8 cellular contexts compared by ENCODE assay signal in the genomic region with DNA sequence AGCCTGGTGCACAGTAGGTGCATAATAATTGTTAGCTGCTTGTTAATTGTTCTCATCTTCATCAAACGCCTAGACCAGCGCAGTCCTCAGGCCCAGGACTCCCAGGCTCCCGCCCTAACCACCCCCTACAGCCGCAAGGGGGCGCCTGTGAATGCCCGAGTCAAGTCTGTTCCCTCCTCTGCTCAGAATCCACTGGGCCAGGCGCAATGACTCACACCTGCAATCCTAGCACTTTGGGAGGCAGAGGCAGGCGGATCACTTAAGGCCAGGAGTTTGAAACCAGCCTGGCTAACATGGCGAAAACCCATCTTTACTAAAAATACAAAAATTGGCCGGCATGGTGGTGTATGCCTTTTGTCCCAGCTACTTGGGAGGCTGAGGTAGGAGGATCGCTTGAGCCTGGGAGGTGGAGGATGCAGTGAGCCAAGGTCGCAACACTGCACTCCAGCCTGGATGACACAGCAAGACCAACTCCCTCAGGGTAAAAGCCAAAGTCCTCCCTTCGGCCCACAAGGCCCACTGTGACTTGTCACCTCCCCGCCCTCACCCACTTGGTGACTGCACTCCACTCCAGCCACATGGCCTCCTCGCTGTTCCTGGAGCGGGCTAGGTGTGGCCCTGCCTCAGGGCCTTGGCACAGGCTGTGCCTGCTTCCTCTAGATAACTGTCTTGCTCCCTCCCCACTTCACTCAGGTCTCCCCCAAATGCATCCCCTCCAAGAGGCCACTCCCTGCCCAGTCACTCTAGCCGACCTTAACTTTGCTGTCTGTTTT. TPM values are rescaled to one million over a fixed set of nuclear protein-coding genes. Genes with fewer than 3 reads are reported as not detected.
A peak's percentile ranks its signal among the peaks of the same experiment; 100 is the strongest.
DNase-seq lines count a peak whose midpoint lies in the region; ATAC-seq and TF ChIP-seq lines count a peak whose summit lies in the region.

No MANE protein-coding gene starts in this region.

- DNase-seq in CD14-positive monocyte (ENCODE audit: low spot score) (peak; percentile 63), HS-27A (ENCODE audit: low read depth) (peak; percentile 51), SK-MEL-5 (ENCODE audit: low read depth, low spot score) (peak; percentile 78), glutamatergic neuron (peak; percentile 88), renal cortical epithelial cell (ENCODE audit: low read depth) (peak; percentile 68)
- DNase-seq in activated gamma-delta T cell treated with anti-CD3 and anti-CD28 coated beads, Interleukin-2, amount 50 U/mL, for 16 hours (ENCODE audit: low read depth): peak; percentile 36

- H3K27ac Mint-ChIP-seq in CD14-positive monocyte (peak overlapping the region in 2 of 7 donors; percentile 40 to 71), glutamatergic neuron (ENCODE audit: unreplicated experiment) (no peak overlapping the region)

- H3K4me3 Mint-ChIP-seq in CD14-positive monocyte (no peak overlapping the region), glutamatergic neuron (ENCODE audit: unreplicated experiment) (no peak overlapping the region)

- TF ChIP-seq CTCF in CD14-positive monocyte (IDR thresholded peaks at IDR 0.05) (peak; percentile 61), glutamatergic neuron (IDR thresholded peaks at IDR 0.05; ENCODE audit: partially characterized antibody, unreplicated experiment) (peak; percentile 83)

- in situ Hi-C loops in SK-MEL-5 (cut with HindIII; ENCODE audit: low pct_unique_long_range_greater_than_20kb, low sequenced_read_pairs): no loop called here

- intact Hi-C loops in CD14-positive monocyte (cut with micrococcal nuclease): no loop called here

- H3K4me1 Mint-ChIP-seq in CD14-positive monocyte (no peaks in the 10 kb centered on the region), glutamatergic neuron (ENCODE audit: low read depth, unreplicated experiment) (no peaks in the 10 kb centered on the region)

- no peak for TF ChIP-seq POLR2A in GM18505 (IDR thresholded peaks at IDR 0.05; ENCODE audit: borderline replicate concordance, extremely low read depth, insufficient read depth, insufficient read length)

- H3K36me3 Mint-ChIP-seq in CD14-positive monocyte (peaks cover 31 to 57% of the 10 kb centered on the region in 2 donors), glutamatergic neuron (ENCODE audit: unreplicated experiment) (no peaks in the 10 kb centered on the region)

- no peak for ATAC-seq in HG02678 (IDR thresholded peaks at IDR 0.05; ENCODE audit: unreplicated experiment)
- no peak for ATAC-seq in GM18505 (IDR thresholded peaks at IDR 0.05; ENCODE audit: unreplicated experiment)

- H3K27me3 Mint-ChIP-seq in CD14-positive monocyte (ENCODE audit: low read depth in 3 of 3) (peaks cover 0 to 2% (median 0%) of the 10 kb centered on the region in 3 donors), glutamatergic neuron (ENCODE audit: unreplicated experiment) (peaks cover 2% of the 10 kb centered on the region)

- H3K9me3 Mint-ChIP-seq in CD14-positive monocyte: no peaks in the 10 kb centered on the region
- H3K9me3 Mint-ChIP-seq in glutamatergic neuron (ENCODE audit: unreplicated experiment): peaks cover 1% of the 10 kb centered on the region

RNA-seq across cellular contexts. Expression of gene ZNF653, which starts 9.1 kb away (rescaled TPM):
- 1 to 10 TPM in 1 of 2 donors, under 1 TPM in 1; 0.88 to 1.2 TPM for polyA plus RNA-seq in CD14-positive monocyte
- 1.6 and 5.6 TPM in 2 replicates for total RNA-seq in SK-MEL-5 (2014; rRNA removed; shearing (Covaris generic))
- 4.6 and 6.3 TPM in 2 replicates for polyA plus RNA-seq in SK-MEL-5 (2015; cell fraction: cytosol; rRNA removed)
- 6.0 and 11.5 TPM in 2 replicates for polyA plus RNA-seq in SK-MEL-5 (2015; cell fraction: nucleus; rRNA removed)
- total RNA-seq in glutamatergic neuron (ENCODE audit: unreplicated experiment): 19.2 TPM
- 3.8 and 7.1 TPM in 2 replicates for total RNA-seq in renal cortical epithelial cell

RNA-seq across cellular contexts. Expression of gene ELAVL3, which starts 15.7 kb away (rescaled TPM):
- polyA plus RNA-seq in CD14-positive monocyte: not detected
- total RNA-seq in SK-MEL-5 (2014; rRNA removed; shearing (Covaris generic)): not detected in 2 replicates
- 0.01 and 0.03 TPM in 2 replicates for polyA plus RNA-seq in SK-MEL-5 (2015; cell fraction: cytosol; rRNA removed)
- polyA plus RNA-seq in SK-MEL-5 (2015; cell fraction: nucleus; rRNA removed): not detected in 2 replicates
- 633 TPM for total RNA-seq in glutamatergic neuron (ENCODE audit: unreplicated experiment)
- not detected in 2 replicates for total RNA-seq in renal cortical epithelial cell

RNA-seq across cellular contexts. Expression of gene ECSIT, which starts 32.4 kb away (rescaled TPM):
- 10 to 100 TPM; 26.4 to 28.3 TPM for polyA plus RNA-seq in CD14-positive monocyte
- total RNA-seq in SK-MEL-5 (2014; rRNA removed; shearing (Covaris generic)): 47.8 and 56.9 TPM in 2 replicates
- polyA plus RNA-seq in SK-MEL-5 (2015; cell fraction: cytosol; rRNA removed): 46.0 and 46.5 TPM in 2 replicates
- 45.5 and 60.2 TPM in 2 replicates for polyA plus RNA-seq in SK-MEL-5 (2015; cell fraction: nucleus; rRNA removed)
- total RNA-seq in glutamatergic neuron (ENCODE audit: unreplicated experiment) (43.2 TPM), renal cortical epithelial cell (18.4 and 23.3 TPM in 2 replicates)

RNA-seq across cellular contexts. Expression of gene CNN1, which starts 42.1 kb away (rescaled TPM):
- polyA plus RNA-seq in CD14-positive monocyte: not detected
- not detected in 2 replicates for total RNA-seq in SK-MEL-5 (2014; rRNA removed; shearing (Covaris generic))
- not detected in 2 replicates for polyA plus RNA-seq in SK-MEL-5 (2015; cell fraction: cytosol; rRNA removed)
- not detected in 2 replicates for polyA plus RNA-seq in SK-MEL-5 (2015; cell fraction: nucleus; rRNA removed)
- total RNA-seq in glutamatergic neuron (ENCODE audit: unreplicated experiment) (2.3 TPM), renal cortical epithelial cell (2.7 and 10.9 TPM in 2 replicates)

Comparison
In these comparisons a context has a peak if more than half of its experiments do, and no peak if none do; other contexts are left out.
1. DNase-seq: peak in every context shown above with its lines; median percentile 88 in glutamatergic neuron; 78 in SK-MEL-5; 68 in renal cortical epithelial cell; 63 in CD14-positive monocyte; 51 in HS-27A; 36 in activated gamma-delta T cell treated with anti-CD3 and anti-CD28 coated beads, Interleukin-2, amount 50 U/mL, for 16 hours.
2. RNA of gene ELAVL3, which starts 15.7 kb away (total RNA-seq): 633 TPM in glutamatergic neuron (single experiment); not detected in SK-MEL-5 and not detected in renal cortical epithelial cell; every median in the first group is over 100 times any median in the second.